Comparison of ENCODE assay signal across 31 cellular contexts in the genomic region with DNA sequence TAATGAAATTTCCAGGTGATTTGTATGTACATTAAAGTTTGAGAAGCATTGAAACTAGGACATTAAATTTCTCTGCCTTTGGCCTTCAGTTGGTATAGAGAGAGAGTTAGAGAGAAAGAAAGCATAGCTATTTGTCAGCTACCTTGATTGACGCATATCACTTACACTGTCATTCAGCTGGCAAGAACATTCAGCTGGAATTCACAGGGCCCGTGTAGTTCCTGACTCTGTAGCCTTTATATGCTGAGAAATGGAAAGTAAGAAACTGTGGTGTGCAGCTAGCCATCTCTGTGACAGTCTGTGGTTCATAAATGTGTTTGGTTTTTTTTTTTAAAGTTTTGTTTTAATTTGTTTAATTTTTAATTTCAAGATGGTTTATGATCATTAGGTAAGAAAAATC.
"Had no signal": no experiment of that assay in that cellular context is flagged by ENCODE, and none has a peak within 500 bp of the region (broad histone marks: within the 10 kb centered on the region; RNA-seq: fewer than 3 reads in every experiment).

No MANE protein-coding gene starts in this region.

- H3K4me3 Mint-ChIP-seq: activated CD4-positive, alpha-beta memory T cell treated with anti-CD3 and anti-CD28 coated beads for 36 hours; activated CD4-positive, alpha-beta T cell treated with anti-CD3 and anti-CD28 coated beads for 36 hours; activated CD4-positive, alpha-beta T cell treated with anti-CD3 and anti-CD28 coated beads, Interleukin-2, amount 10 ng/mL, durations not matched to agents 24 days and 14 days; activated CD8-positive, alpha-beta memory T cell treated with anti-CD3 and anti-CD28 coated beads, Interleukin-2, amount 10 ng/mL, durations not matched to agents 7 days and 5 days; activated CD8-positive, alpha-beta T cell treated with anti-CD3 and anti-CD28 coated beads, Interleukin-2, amount 10 ng/mL, durations not matched to agents 7 days and 5 days; activated naive CD8-positive, alpha-beta T cell; activated T-helper 17 cell treated with anti-CD3 and anti-CD28 coated beads, Interleukin-2, amount 50 U/mL, for 72 hours; central memory CD8-positive, alpha-beta T cell; dendritic cell treated with granulocyte-macrophage colony-stimulating factor and Interleukin-4, amounts not matched to agents 40 ng/mL and 50 ng/mL, for 4 days; endodermal cell had no signal

- H3K27ac Mint-ChIP-seq: activated CD4-positive, alpha-beta memory T cell treated with anti-CD3 and anti-CD28 coated beads for 36 hours; activated CD4-positive, alpha-beta T cell treated with anti-CD3 and anti-CD28 coated beads for 36 hours; activated CD4-positive, alpha-beta T cell treated with anti-CD3 and anti-CD28 coated beads, Interleukin-2, amount 10 ng/mL, durations not matched to agents 24 days and 14 days; activated CD8-positive, alpha-beta memory T cell treated with anti-CD3 and anti-CD28 coated beads, Interleukin-2, amount 10 ng/mL, durations not matched to agents 7 days and 5 days; activated CD8-positive, alpha-beta T cell treated with anti-CD3 and anti-CD28 coated beads, Interleukin-2, amount 10 ng/mL, durations not matched to agents 7 days and 5 days; activated naive CD8-positive, alpha-beta T cell; activated T-helper 17 cell treated with anti-CD3 and anti-CD28 coated beads, Interleukin-2, amount 50 U/mL, for 72 hours; dendritic cell treated with granulocyte-macrophage colony-stimulating factor and Interleukin-4, amounts not matched to agents 40 ng/mL and 50 ng/mL, for 4 days; endodermal cell had no signal

- H3K36me3 ChIP-seq: brain microvascular endothelial cell had no signal

- H3K4me1 Mint-ChIP-seq: activated CD4-positive, alpha-beta T cell treated with anti-CD3 and anti-CD28 coated beads for 36 hours; activated CD4-positive, alpha-beta T cell treated with anti-CD3 and anti-CD28 coated beads, Interleukin-2, amount 10 ng/mL, durations not matched to agents 24 days and 14 days; activated CD8-positive, alpha-beta memory T cell treated with anti-CD3 and anti-CD28 coated beads, Interleukin-2, amount 10 ng/mL, durations not matched to agents 7 days and 5 days; activated T-helper 17 cell treated with anti-CD3 and anti-CD28 coated beads, Interleukin-2, amount 50 U/mL, for 72 hours; central memory CD8-positive, alpha-beta T cell; endodermal cell had no signal

- ATAC-seq: activated CD4-positive, alpha-beta T cell treated with anti-CD3 and anti-CD28 coated beads for 36 hours; activated CD8-positive, alpha-beta memory T cell treated with anti-CD3 and anti-CD28 coated beads, Interleukin-2, amount 10 ng/mL, durations not matched to agents 7 days and 5 days; activated CD8-positive, alpha-beta T cell treated with anti-CD3 and anti-CD28 coated beads, Interleukin-2, amount 10 ng/mL, durations not matched to agents 7 days and 5 days; activated T-helper 17 cell treated with anti-CD3 and anti-CD28 coated beads, Interleukin-2, amount 50 U/mL, for 72 hours; esophagus mucosa had no signal

- H3K4me3 ChIP-seq: coronary artery, dorsolateral prefrontal cortex had no signal

- FAIRE-seq: astrocyte, bronchial epithelial cell, frontal cortex had no signal

- H3K27ac ChIP-seq: brain microvascular endothelial cell, coronary artery, dorsolateral prefrontal cortex had no signal

- H3K9me3 Mint-ChIP-seq: activated CD4-positive, alpha-beta memory T cell treated with anti-CD3 and anti-CD28 coated beads for 36 hours; activated CD4-positive, alpha-beta T cell treated with anti-CD3 and anti-CD28 coated beads, Interleukin-2, amount 10 ng/mL, durations not matched to agents 24 days and 14 days; activated T-helper 17 cell treated with anti-CD3 and anti-CD28 coated beads, Interleukin-2, amount 50 U/mL, for 72 hours; central memory CD8-positive, alpha-beta T cell had no signal

- H3K27me3 Mint-ChIP-seq: activated CD4-positive, alpha-beta memory T cell treated with anti-CD3 and anti-CD28 coated beads for 36 hours; activated CD4-positive, alpha-beta T cell treated with anti-CD3 and anti-CD28 coated beads for 36 hours; activated CD4-positive, alpha-beta T cell treated with anti-CD3 and anti-CD28 coated beads, Interleukin-2, amount 10 ng/mL, durations not matched to agents 24 days and 14 days; activated CD8-positive, alpha-beta memory T cell treated with anti-CD3 and anti-CD28 coated beads, Interleukin-2, amount 10 ng/mL, durations not matched to agents 7 days and 5 days; activated naive CD8-positive, alpha-beta T cell; activated T-helper 17 cell treated with anti-CD3 and anti-CD28 coated beads, Interleukin-2, amount 50 U/mL, for 72 hours; central memory CD8-positive, alpha-beta T cell; dendritic cell treated with granulocyte-macrophage colony-stimulating factor and Interleukin-4, amounts not matched to agents 40 ng/mL and 50 ng/mL, for 4 days had no signal

- H3K27me3 ChIP-seq: brain microvascular endothelial cell, dorsolateral prefrontal cortex had no signal

- DNase-seq: activated CD4-positive, alpha-beta memory T cell treated with anti-CD3 and anti-CD28 coated beads for 36 hours; activated CD4-positive, alpha-beta T cell treated with anti-CD3 and anti-CD28 coated beads for 36 hours; activated CD4-positive, alpha-beta T cell treated with anti-CD3 and anti-CD28 coated beads, Interleukin-2, amount 10 ng/mL, durations not matched to agents 24 days and 14 days; activated CD4-positive, CD25-positive, alpha-beta regulatory T cell; activated CD4-positive, CD25-positive, alpha-beta regulatory T cell treated with anti-CD3 and anti-CD28 coated beads, Interleukin-2, amount 50 U/mL, for 72 hours; activated CD8-positive, alpha-beta memory T cell treated with anti-CD3 and anti-CD28 coated beads, Interleukin-2, amount 10 ng/mL, durations not matched to agents 7 days and 5 days; activated CD8-positive, alpha-beta memory T cell treated with anti-CD3 and anti-CD28 coated beads, Interleukin-2, amount 50 U/mL, for 4 hours; activated CD8-positive, alpha-beta T cell treated with anti-CD3 and anti-CD28 coated beads, Interleukin-2, amount 10 ng/mL, durations not matched to agents 7 days and 5 days; activated effector memory CD4-positive, alpha-beta T cell treated with Interleukin-2 at 50 U/mL for 16 hours; activated gamma-delta T cell treated with Interleukin-2 at 50 U/mL for 16 hours; activated naive CD4-positive, alpha-beta T cell treated with anti-CD3 and anti-CD28 coated beads, Interleukin-2, amount 50 U/mL, for 16 hours; activated naive CD4-positive, alpha-beta T cell treated with Interleukin-2 at 50 U/mL for 16 hours; activated T-cell treated with anti-CD3 and anti-CD28 coated beads, Interleukin-2, amount 50 U/mL, for 1 hour; amniotic stem cell; anterior cingulate cortex; brain microvascular endothelial cell; dorsolateral prefrontal cortex; effector memory CD4-positive, alpha-beta T cell; endodermal cell; foreskin fibroblast; head of caudate nucleus; T-helper 2 cell had no signal
